21 cellular contexts compared by ENCODE assay signal in the genomic region with DNA sequence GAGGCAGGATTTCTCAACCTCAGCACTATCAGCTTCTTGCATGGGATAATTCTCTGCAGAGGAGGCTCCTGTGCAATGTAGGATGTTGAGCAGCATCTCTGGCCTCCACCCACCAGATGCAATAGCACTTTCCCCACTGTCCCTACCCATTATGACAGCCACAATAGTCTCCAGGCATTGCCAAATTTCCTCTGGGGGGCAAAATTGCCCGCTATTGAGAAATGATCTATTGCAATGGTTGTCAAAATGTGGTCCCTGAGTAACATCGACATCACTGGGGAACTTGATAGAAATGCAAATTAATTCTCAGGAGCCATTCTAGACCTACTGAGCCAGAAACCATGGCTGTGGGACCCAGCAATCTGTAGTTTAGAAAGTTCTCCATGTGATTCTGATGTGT.
"Had no signal": no experiment of that assay in that cellular context is flagged by ENCODE, and none has a peak within 500 bp of the region (broad histone marks: within the 10 kb centered on the region; RNA-seq: fewer than 3 reads in every experiment).

No MANE protein-coding gene starts in this region.

- DNase-seq: activated CD4-positive, alpha-beta memory T cell treated with anti-CD3 and anti-CD28 coated beads, Interleukin-2, amount 10 ng/mL, durations not matched to agents 7 days and 5 days; activated CD4-positive, alpha-beta T cell treated with anti-CD3 and anti-CD28 coated beads for 36 hours; activated CD4-positive, alpha-beta T cell treated with anti-CD3 and anti-CD28 coated beads, Interleukin-2, amount 50 U/mL, for 1 hour; activated CD4-positive, CD25-positive, alpha-beta regulatory T cell; activated naive CD8-positive, alpha-beta T cell treated with anti-CD3 and anti-CD28 coated beads, Interleukin-2, amount 50 U/mL, for 24 hours; activated T-cell treated with anti-CD3 and anti-CD28 coated beads for 4 hours; activated T-cell treated with anti-CD3 and anti-CD28 coated beads, Interleukin-2, amount 50 U/mL, for 48 hours; amniotic stem cell; body of pancreas; central memory CD4-positive, alpha-beta T cell; MM.1S; NCI-H1105; NCI-H1436; NCI-H1694 treated with DMSO at 0.1 percent for 48 hours; NCI-H2029 treated with DMSO at 0.1 percent for 48 hours; NCI-H524; PC-9; SHP77 treated with DMSO at 0.1 percent for 48 hours; T-helper 1 cell had no signal

- ATAC-seq: activated CD4-positive, alpha-beta T cell treated with anti-CD3 and anti-CD28 coated beads for 36 hours; activated naive CD4-positive, alpha-beta T cell treated with anti-CD3 and anti-CD28 coated beads, Interleukin-2, amount 50 U/mL, for 72 hours; activated naive CD8-positive, alpha-beta T cell treated with anti-CD3 and anti-CD28 coated beads, Interleukin-2, amount 50 U/mL, for 24 hours; activated T-helper 17 cell treated with anti-CD3 and anti-CD28 coated beads, Interleukin-2, amount 50 U/mL, for 72 hours; body of pancreas had no signal
